24 cellular contexts compared by ENCODE assay signal in the genomic region with DNA sequence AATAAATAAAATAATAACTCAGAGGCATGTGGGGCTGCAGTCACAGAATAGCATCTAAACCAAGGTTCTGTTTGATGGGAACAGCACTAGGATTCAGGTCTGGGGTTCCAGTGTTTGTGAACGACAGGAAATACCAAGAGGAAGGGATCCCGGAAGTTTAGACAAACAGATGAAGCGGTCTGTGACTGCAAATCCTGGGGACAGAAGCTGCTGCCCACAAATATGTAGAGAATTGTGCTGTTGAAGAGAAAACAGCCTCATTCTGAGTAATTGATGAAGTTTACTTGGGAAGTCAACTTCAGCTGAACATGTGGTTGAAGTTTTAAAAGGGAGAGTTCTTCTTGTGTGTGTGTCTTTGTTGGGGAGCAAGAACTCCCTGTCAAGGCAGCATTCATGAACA.
DNase-seq lines count a peak whose midpoint lies in the region; ATAC-seq and TF ChIP-seq lines count a peak whose summit lies in the region.
"Had no signal": no experiment of that assay in that cellular context is flagged by ENCODE, and none has a peak within 500 bp of the region (broad histone marks: within the 10 kb centered on the region; RNA-seq: fewer than 3 reads in every experiment).

No MANE protein-coding gene starts in this region.

- no peaks in the 10 kb centered on the region for H3F3A ChIP-seq in GM23248 (ENCODE audit: insufficient read depth)

- no peak overlapping the region for H3K4me3 Mint-ChIP-seq in endothelial cell (ENCODE audit: unreplicated experiment)
- no peak overlapping the region for H3K4me3 Mint-ChIP-seq in Calu3 (ENCODE audit: low read depth, unreplicated experiment)
- H3K4me3 Mint-ChIP-seq: CD8-positive, alpha-beta T cell had no signal

- no peaks in the 10 kb centered on the region for H4K20me1 ChIP-seq in BLaER1
- H4K20me1 ChIP-seq in GM23248 (ENCODE audit: insufficient read depth), result no peaks in the 10 kb centered on the region

- in situ Hi-C loops in GM23248 (cut with MboI), result loop anchor here (10.0 kb wide), 1 partner anchor 530 kb away; no protein-coding TSS in a partner anchor

- intact Hi-C loops in Calu3 (cut with micrococcal nuclease; ENCODE audit: unreplicated experiment), result no loop called here

- TF ChIP-seq CTCF in endothelial cell (IDR thresholded peaks at IDR 0.05; ENCODE audit: unreplicated experiment), result no peak
- no peak for TF ChIP-seq CTCF in Calu3 (IDR thresholded peaks at IDR 0.05; ENCODE audit: unreplicated experiment)
- TF ChIP-seq CTCF in suprapubic skin (IDR thresholded peaks at IDR 0.05), result no peak

- no peaks in the 10 kb centered on the region for H3K79me2 ChIP-seq in GM23248 (ENCODE audit: insufficient read depth)

- H3K27me3 Mint-ChIP-seq in endothelial cell (ENCODE audit: unreplicated experiment) (peaks cover 4% of the 10 kb centered on the region), Calu3 (ENCODE audit: unreplicated experiment) (no peaks in the 10 kb centered on the region)

- H3K4me1 Mint-ChIP-seq in endothelial cell (ENCODE audit: unreplicated experiment) (peaks cover 10% of the 10 kb centered on the region), Calu3 (ENCODE audit: low read depth, unreplicated experiment) (no peaks in the 10 kb centered on the region)

- H3K36me3 Mint-ChIP-seq in endothelial cell (ENCODE audit: low read depth, unreplicated experiment) (no peaks in the 10 kb centered on the region), Calu3 (ENCODE audit: insufficient read depth, unreplicated experiment) (no peaks in the 10 kb centered on the region)
- H3K36me3 Mint-ChIP-seq: CD8-positive, alpha-beta T cell had no signal

- H2AFZ ChIP-seq in GM23248, result no peak overlapping the region

- H3K4me1 ChIP-seq in BLaER1, result peaks cover 26% of the 10 kb centered on the region
- H3K4me1 ChIP-seq in GM23248 (ENCODE audit: insufficient read depth), result peaks cover 10% of the 10 kb centered on the region
- H3K4me1 ChIP-seq in suprapubic skin, result no peaks in the 10 kb centered on the region
- H3K4me1 ChIP-seq: Caco-2, SJCRH30 had no signal

- H3K9me3 ChIP-seq in BLaER1 (no peaks in the 10 kb centered on the region), GM23248 (ENCODE audit: low read depth) (no peaks in the 10 kb centered on the region), suprapubic skin (no peaks in the 10 kb centered on the region)
- H3K9me3 ChIP-seq: Caco-2, SJCRH30 had no signal

- WGBS in GM23248 (ENCODE audit: low coverage in 1 of 2, low lambda C conversion rate in 2 of 2, missing lambda C conversion rate in 2 of 2), 2 experiments, result 46 to 53% methylated on average over 3 of the region's 3 CpGs
- WGBS in suprapubic skin, result 48% methylated on average over 3 of the region's 3 CpGs

- H3K9ac ChIP-seq in BLaER1 (no peak overlapping the region), GM23248 (no peak overlapping the region)

- no peak for TF ChIP-seq POLR2A in suprapubic skin (IDR thresholded peaks at IDR 0.05)

- H3K27me3 ChIP-seq in BLaER1 (peaks cover 11% of the 10 kb centered on the region; the same call in 1 of the 2 replicates), GM23248 (replicated peaks; ENCODE audit: insufficient read depth) (peaks cover 28% of the 10 kb centered on the region; the same call in 1 of the 2 replicates), suprapubic skin (peaks cover 50% of the 10 kb centered on the region)

- peak overlapping the region; percentile 1 for H3K27ac Mint-ChIP-seq in endothelial cell (ENCODE audit: unreplicated experiment)
- H3K27ac Mint-ChIP-seq in Calu3 (ENCODE audit: unreplicated experiment), result no peak overlapping the region
- H3K27ac Mint-ChIP-seq: CD8-positive, alpha-beta T cell had no signal

- ATAC-seq in esophagus mucosa, result no peak
- ATAC-seq: CD8-positive, alpha-beta T cell; PC-3; Right ventricle myocardium inferior had no signal

- no TSS peak for BruUV-seq in Calu3 (replicated peaks; lab: Mats Ljungman, UMichigan)

- H3K4me2 ChIP-seq in BLaER1 (peak overlapping the region; percentile 29), GM23248 (ENCODE audit: unreplicated experiment) (no peak overlapping the region)

- peak; percentile 31 for DNase-seq in GM23248
- DNase-seq in endothelial cell (ENCODE audit: low spot score), result no peak
- no peak for DNase-seq in Calu3
- no peak for DNase-seq in suprapubic skin (ENCODE audit: low spot score in 2 of 2)
- no peak for DNase-seq in pons (ENCODE audit: low spot score)
- DNase-seq: Caco-2; CD8-positive, alpha-beta T cell; DMS 273 treated with DMSO at 0.1 percent for 48 hours; DMS79; KBM-7; MG63; NCI-H1105 treated with DMSO at 0.1 percent for 48 hours; NCI-H146; NCI-H2029; NCI-H446; NCI-H524 treated with DMSO at 0.1 percent for 48 hours; NCI-H774; PC-3; SJCRH30; T-helper 2 cell had no signal

- H3K4me3 ChIP-seq in BLaER1 (no peak overlapping the region), GM23248 (no peak overlapping the region), suprapubic skin (no peak overlapping the region)
- H3K4me3 ChIP-seq: MG63, SJCRH30 had no signal

- H3K9me3 Mint-ChIP-seq in endothelial cell (ENCODE audit: unreplicated experiment), result no peaks in the 10 kb centered on the region
- peaks cover 10% of the 10 kb centered on the region for H3K9me3 Mint-ChIP-seq in Calu3 (ENCODE audit: low read depth, unreplicated experiment)
- H3K9me3 Mint-ChIP-seq: CD8-positive, alpha-beta T cell had no signal

- no peak overlapping the region for H3K27ac ChIP-seq in BLaER1
- no peak overlapping the region for H3K27ac ChIP-seq in GM23248
- no peak overlapping the region for H3K27ac ChIP-seq in suprapubic skin
- H3K27ac ChIP-seq: C4-2B, SJCRH30 had no signal

- no peak for TF ChIP-seq EP300 in suprapubic skin (IDR thresholded peaks at IDR 0.05)

- CTCF ChIA-PET in Calu3 (lab: Charles Lee), result no interaction called here

- no peaks in the 10 kb centered on the region for H3K9me2 ChIP-seq in GM23248 (ENCODE audit: insufficient read depth)

- no peaks in the 10 kb centered on the region for H3K36me3 ChIP-seq in BLaER1
- no peaks in the 10 kb centered on the region for H3K36me3 ChIP-seq in GM23248 (ENCODE audit: low read depth)
- H3K36me3 ChIP-seq in suprapubic skin, result no peaks in the 10 kb centered on the region
- H3K36me3 ChIP-seq: MG63, SJCRH30 had no signal
